In the genomic region with DNA sequence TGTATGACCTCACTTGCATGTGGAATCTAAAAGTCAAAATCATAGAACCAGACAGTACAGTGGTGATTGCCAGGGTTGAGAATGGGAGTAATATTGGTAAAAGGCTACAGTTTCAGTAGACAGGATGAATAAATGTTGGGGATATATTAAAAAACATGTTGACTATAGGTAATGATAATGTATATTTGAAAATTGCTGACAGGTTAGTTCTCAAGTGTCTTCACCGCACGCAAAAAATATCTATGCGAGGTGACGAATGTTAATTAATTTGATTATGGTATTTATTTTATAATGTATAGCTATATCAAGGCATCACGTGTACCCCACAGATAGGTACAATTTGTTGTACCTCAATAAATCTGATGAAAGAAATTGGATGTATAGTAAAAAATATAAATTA, we compare ENCODE assay signal across 6 cellular contexts.
"Had no signal": no experiment of that assay in that cellular context is flagged by ENCODE, and none has a peak within 500 bp of the region (broad histone marks: within the 10 kb centered on the region; RNA-seq: fewer than 3 reads in every experiment).

No MANE protein-coding gene starts in this region.

- FAIRE-seq: HTR-8/SVneo had no signal

- DNase-seq: Karpas-422, KBM-7, KG1 had no signal

- H3K9ac ChIP-seq: KMS-11 had no signal

- H3K27ac ChIP-seq: HL-60, KMS-11 had no signal

- H3K4me2 ChIP-seq: KMS-11 had no signal
